Comparison of ENCODE assay signal across 8 cellular contexts in genomic region chr10:12350925-12351324, GRCh38. TPM values are rescaled to one million over a fixed set of nuclear protein-coding genes. Genes with fewer than 3 reads are reported as not detected.
DNase-seq lines count a peak whose midpoint lies in the region; ATAC-seq and TF ChIP-seq lines count a peak whose summit lies in the region.

No MANE protein-coding gene starts in this region.

- CTCF ChIA-PET in AG04450 (lab: Charles Lee), result interaction anchor here (0.6 to 1.2 kb wide), 2 partner anchors 551 to 760 kb away, joined by 3 to 10 read pairs; no protein-coding TSS in a partner anchor
- CTCF ChIA-PET in IMR-90 (lab: Yijun Ruan, JAX), result interaction anchor here (0.6 kb wide), 1 partner anchor 44 kb away, joined by 4 read pairs; no protein-coding TSS in a partner anchor

- WGBS in IMR-90 (ENCODE audit: extremely low coverage in 2 of 2, insufficient read length in 1 of 2), 2 experiments, result no CpG with 5 or more reads among the region's 9 CpGs

- no peak overlapping the region for H2AK9ac ChIP-seq in IMR-90 (replicated peaks; ENCODE audit: low read depth, low read length, poor library complexity)

- in situ Hi-C loops in IMR-90 (cut with MboI; ENCODE audit: low sequenced_read_pairs), result no loop called here

- H3K4ac ChIP-seq in IMR-90 (ENCODE audit: low read depth, low read length), result no peak overlapping the region

- no peaks in the 10 kb centered on the region; a peak in 1 of 4 replicates for H3K79me1 ChIP-seq in IMR-90 (ENCODE audit: low read depth in 1 of 2, low read length in 2 of 2)

- dilution Hi-C loops in IMR-90 (cut with HindIII; ENCODE audit: low sequenced_read_pairs, unreplicated experiment), result no loop called here

- H3K14ac ChIP-seq in IMR-90 (replicated peaks; ENCODE audit: low read depth, low read length), result no peak overlapping the region

- H3K18ac ChIP-seq in IMR-90 (ENCODE audit: low read depth, low read length), result no peak overlapping the region

- H3K4me2 ChIP-seq in IMR-90 (ENCODE audit: low read depth, low read length), result peak overlapping the region; percentile 99

- H3K4me3 ChIP-seq in AG04450 (ENCODE audit: low read depth, low read length) (peak overlapping the region; percentile 92), IMR-90 (ENCODE audit: insufficient read depth, low read depth, low read length) (peak overlapping the region; percentile 84)

- no TSS peak for BruUV-seq in IMR-90 (replicated peaks; lab: Mats Ljungman, UMichigan)

- no peak overlapping the region for H4K8ac ChIP-seq in IMR-90 (ENCODE audit: low read depth in 2 of 2, low read length in 2 of 2)

- H3K23ac ChIP-seq in IMR-90 (ENCODE audit: low read depth, low read length), result peak overlapping the region; percentile 86

- ATAC-seq in IMR-90 (ENCODE audit: low read depth), result no peak
- ATAC-seq in naive thymus-derived CD8-positive, alpha-beta T cell, result no peak
- ATAC-seq in GM21723 (IDR thresholded peaks at IDR 0.05; ENCODE audit: unreplicated experiment), result no peak

- no peak overlapping the region for H4K5ac ChIP-seq in IMR-90 (ENCODE audit: low read depth, low read length)

- intact Hi-C loops in IMR-90 (cut with micrococcal nuclease), result no loop called here

- no peak for TF ChIP-seq POLR2A in IMR-90 (IDR thresholded peaks at IDR 0.05; ENCODE audit: low read depth, low read length)

- H4K91ac ChIP-seq in IMR-90 (ENCODE audit: insufficient read depth, low read depth, low read length), result no peak overlapping the region

- peaks cover 3% of the 10 kb centered on the region; the same call in 1 of the 2 replicates for H3K9me3 ChIP-seq in AG04450 (ENCODE audit: control insufficient read depth, insufficient read depth, low read length)
- H3K9me3 ChIP-seq in IMR-90 (ENCODE audit: control insufficient read depth, insufficient read depth, low read length), result no peaks in the 10 kb centered on the region

- no peak for TF ChIP-seq RAD21 in IMR-90 (IDR thresholded peaks at IDR 0.05; ENCODE audit: low read length)

- no peak overlapping the region for H2BK120ac ChIP-seq in IMR-90 (ENCODE audit: low read depth, low read length)

- no peak overlapping the region for H3K56ac ChIP-seq in IMR-90 (ENCODE audit: extremely low read depth, insufficient read depth, low read length)

- H4K20me1 ChIP-seq in IMR-90 (ENCODE audit: insufficient read depth, low read length), result no peaks in the 10 kb centered on the region

- no peaks in the 10 kb centered on the region for H3K9me1 ChIP-seq in IMR-90 (ENCODE audit: insufficient read depth, low read length)

- H3K27ac Mint-ChIP-seq in chondrocyte (ENCODE audit: unreplicated experiment), result peak overlapping the region; percentile 90
- peak overlapping the region; percentile 90 to 99 (median 98) for H3K27ac Mint-ChIP-seq in naive thymus-derived CD8-positive, alpha-beta T cell

- no peak for DNase-seq in AG04450 (ENCODE audit: low read depth, low spot score)
- no peak for DNase-seq in IMR-90
- DNase-seq in chondrocyte (ENCODE audit: low spot score), result no peak
- no peak for DNase-seq in naive thymus-derived CD8-positive, alpha-beta T cell
- DNase-seq in NOMO-1 treated with DMSO at 0.1 percent for 48 hours (lab: John Stamatoyannopoulos, UW; ENCODE audit: unreplicated experiment), result no peak
- no peak for DNase-seq in NCI-H2227 treated with DMSO at 0.1 percent for 48 hours (lab: John Stamatoyannopoulos, UW)
- no peak for DNase-seq in HT-29 (ENCODE audit: low spot score)

- H3K27me3 ChIP-seq in AG04450 (ENCODE audit: control insufficient read depth, insufficient read depth, low read length), result peaks cover 13% of the 10 kb centered on the region
- peaks cover 6% of the 10 kb centered on the region for H3K27me3 ChIP-seq in IMR-90 (ENCODE audit: control insufficient read depth, insufficient read depth, low read length)

- no peak overlapping the region for H2BK5ac ChIP-seq in IMR-90 (ENCODE audit: low read depth, low read length, poor library complexity, severe bottlenecking)

- no peaks in the 10 kb centered on the region for H3K9me3 Mint-ChIP-seq in chondrocyte (ENCODE audit: low read depth)
- peaks cover 0 to 2% (median 0%) of the 10 kb centered on the region in 9 donors for H3K9me3 Mint-ChIP-seq in naive thymus-derived CD8-positive, alpha-beta T cell

- no peaks in the 10 kb centered on the region for H3K27me3 Mint-ChIP-seq in chondrocyte (ENCODE audit: low read depth)
- H3K27me3 Mint-ChIP-seq in naive thymus-derived CD8-positive, alpha-beta T cell, result no peaks in the 10 kb centered on the region

- POLR2A ChIA-PET in AG04450 (lab: Yijun Ruan, JAX), result no interaction called here
- POLR2A ChIA-PET in IMR-90 (lab: Charles Lee; ENCODE audit: unreplicated experiment), result no interaction called here
- POLR2A ChIA-PET in naive thymus-derived CD8-positive, alpha-beta T cell (lab: Charles Lee), result interaction anchor here (0.5 to 1.9 kb wide), 5 partner anchors 8 to 244 kb away, joined by 3 to 8 read pairs (median 4); no protein-coding TSS in a partner anchor

- peaks cover 34% of the 10 kb centered on the region for H3K4me1 Mint-ChIP-seq in chondrocyte (ENCODE audit: low read depth)
- H3K4me1 Mint-ChIP-seq in naive thymus-derived CD8-positive, alpha-beta T cell, result peaks cover 26 to 61% (median 55%) of the 10 kb centered on the region in 4 donors

- H3K9ac ChIP-seq in IMR-90 (ENCODE audit: low read depth, low read length), result peak overlapping the region; percentile 49

- no peaks in the 10 kb centered on the region for H3K36me3 Mint-ChIP-seq in chondrocyte (ENCODE audit: low read depth)
- H3K36me3 Mint-ChIP-seq in naive thymus-derived CD8-positive, alpha-beta T cell, result no peaks in the 10 kb centered on the region

- no peaks in the 10 kb centered on the region for H3K4me1 ChIP-seq in IMR-90 (ENCODE audit: control insufficient read depth, insufficient read depth, low read length)

- H2BK20ac ChIP-seq in IMR-90 (ENCODE audit: low read depth, low read length), result no peak overlapping the region

- peak overlapping the region; percentile 31 for H3K27ac ChIP-seq in AG04450 (ENCODE audit: low read depth, low read length)
- H3K27ac ChIP-seq in IMR-90 (ENCODE audit: insufficient read depth, low read length), result no peak overlapping the region

- no peak overlapping the region for H2BK15ac ChIP-seq in IMR-90 (ENCODE audit: low read depth, low read length)

- no peak for TF ChIP-seq CTCF in AG04450 (IDR thresholded peaks at IDR 0.05; ENCODE audit: low read depth, low read length)
- no peak for TF ChIP-seq CTCF in IMR-90 (conservative IDR thresholded peaks at IDR 0.05; ENCODE audit: low read depth, low read length)
- no peak for TF ChIP-seq CTCF in chondrocyte (IDR thresholded peaks at IDR 0.05)

- no peaks in the 10 kb centered on the region for H3K36me3 ChIP-seq in IMR-90 (ENCODE audit: control insufficient read depth, insufficient read depth, low read length)

- H3K4me3 Mint-ChIP-seq in chondrocyte (ENCODE audit: unreplicated experiment), result peak overlapping the region; percentile 95
- H3K4me3 Mint-ChIP-seq in naive thymus-derived CD8-positive, alpha-beta T cell, result peak overlapping the region; percentile 82 to 100 (median 97)

- peak overlapping the region; percentile 88 for H2AFZ ChIP-seq in IMR-90 (replicated peaks; ENCODE audit: low read length, poor library complexity)

- H2AK5ac ChIP-seq in IMR-90 (ENCODE audit: low read depth, low read length), result no peak overlapping the region

TF ChIP-seq in IMR-90, 13 proteins besides CTCF, POLR2A, EP300 and RAD21:
- TF ChIP-seq RCOR1 (IDR thresholded peaks at IDR 0.05; ENCODE audit: insufficient replicate concordance, low read length) (no peak), MAFK (IDR thresholded peaks at IDR 0.05; ENCODE audit: low read depth, low read length) (no peak), NFE2L2 (IDR thresholded peaks at IDR 0.05; ENCODE audit: low read depth, low read length) (no peak), BHLHE40 (IDR thresholded peaks at IDR 0.05; ENCODE audit: low read depth, low read length) (no peak), CHD1 (IDR thresholded peaks at IDR 0.05; ENCODE audit: low read depth, low read length) (no peak), MAZ (IDR thresholded peaks at IDR 0.05; ENCODE audit: borderline replicate concordance, low read depth, low read length) (no peak), CEBPB (IDR thresholded peaks at IDR 0.05; ENCODE audit: low read depth, low read length) (no peak), USF2 (IDR thresholded peaks at IDR 0.05; ENCODE audit: low read depth, low read length) (no peak), RFX5 (IDR thresholded peaks at IDR 0.05; ENCODE audit: low read depth, low read length) (no peak), SMC3 (IDR thresholded peaks at IDR 0.05; ENCODE audit: low read depth, low read length) (no peak)
TF ChIP-seq in IMR-90: peak in this region for 0.

RNA-seq across cellular contexts. Expression of gene CAMK1D, which starts 1.6 kb away (rescaled TPM):
- polyA plus RNA-seq in AG04450 (2011; rRNA removed) (8.2 and 10.4 TPM in 2 replicates), IMR-90 (2012; rRNA removed) (4.1 and 5.3 TPM in 2 replicates)
- 6.7 and 8.9 TPM in 2 replicates for polyA minus RNA-seq in AG04450 (2011; rRNA and poly(A)+ RNA removed)
- total RNA-seq in IMR-90 (2012; rRNA removed) (4.2 and 5.0 TPM in 2 replicates), chondrocyte (31.2 to 36.3 TPM (median 34.7 TPM) in 3 replicates)
- 2.5 and 2.6 TPM in 2 replicates for polyA plus RNA-seq in IMR-90 (2012; cell fraction: cytosol; rRNA removed)
- polyA plus RNA-seq in IMR-90 (2012; cell fraction: nucleus; rRNA removed; ENCODE audit: low replicate concordance), result 3.2 and 9.7 TPM in 2 replicates
- total RNA-seq in naive thymus-derived CD8-positive, alpha-beta T cell, result 10 to 100 TPM; 16.2 to 18.5 TPM
- 10 to 100 TPM in 2 of 3 donors, 1 to 10 TPM in 1; 7.5 to 12.3 (median 10.8) TPM for polyA plus RNA-seq in naive thymus-derived CD8-positive, alpha-beta T cell
- total RNA-seq in HT-29 (2014; rRNA removed; shearing (Covaris generic)), result 0.15 and 0.18 TPM in 2 replicates
